Comparison of ENCODE assay signal across 3 cellular contexts in the genomic region with DNA sequence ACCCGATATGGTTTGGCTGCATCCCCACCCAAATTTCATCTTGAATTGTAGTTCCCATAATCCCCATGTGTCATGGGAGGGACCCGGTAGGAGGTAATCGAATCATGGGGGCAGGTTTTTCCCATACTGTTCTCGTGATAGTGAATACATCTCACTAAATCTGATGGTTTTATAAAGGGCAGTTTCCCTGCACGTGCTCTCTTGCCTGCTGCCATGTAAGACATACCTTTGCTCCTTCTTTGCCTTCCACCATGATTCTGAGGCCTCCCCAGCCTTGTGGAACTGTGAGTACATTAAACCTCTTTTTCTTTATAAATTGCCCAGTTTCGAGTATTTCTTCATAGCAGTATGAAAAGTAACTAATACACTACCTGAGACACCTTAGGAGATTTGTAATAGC. TPM values are rescaled to one million over a fixed set of nuclear protein-coding genes. Genes with fewer than 3 reads are reported as not detected.
"Had no signal": no experiment of that assay in that cellular context is flagged by ENCODE, and none has a peak within 500 bp of the region (broad histone marks: within the 10 kb centered on the region; RNA-seq: fewer than 3 reads in every experiment).

No MANE protein-coding gene starts in this region.

RNA-seq across cellular contexts. Expression of gene CLEC18C, which starts 32.8 kb away (rescaled TPM):
- total RNA-seq: GM23338, H1 had no signal
- polyA plus RNA-seq: IgD-negative memory B cell had no signal
